In the genomic region with DNA sequence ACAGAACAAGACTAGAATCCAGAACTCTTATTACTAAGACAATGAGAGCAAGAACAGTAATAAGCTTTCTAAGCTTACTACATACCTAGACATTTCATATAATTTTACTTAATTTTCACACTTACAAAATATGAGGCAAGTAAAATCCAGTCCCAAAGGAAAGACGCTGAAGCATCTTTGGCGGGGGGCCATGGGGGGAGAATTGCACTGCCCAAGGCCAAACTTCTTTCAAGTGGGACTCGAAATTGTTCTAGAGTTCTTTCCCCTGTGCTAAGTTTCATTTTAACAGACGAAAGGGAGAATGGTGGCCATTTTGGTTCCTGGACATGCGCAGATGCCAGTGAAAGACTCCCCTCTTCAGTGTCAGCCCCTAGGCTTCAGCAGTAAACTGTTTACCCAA, we compare ENCODE assay signal across 1 cellular context.
TF ChIP-seq lines count a peak whose summit lies in the region.

No MANE protein-coding gene starts in this region.

TF ChIP-seq in GM23338, 12 proteins besides CTCF, POLR2A, EP300 and RAD21 (continued from another document):
- TF ChIP-seq ZNF462 (CRISPR knock-in tag; IDR thresholded peaks at IDR 0.05) (no peak), ZNF114 (CRISPR knock-in tag; IDR thresholded peaks at IDR 0.05) (no peak)
TF ChIP-seq in GM23338: peak in this region for 0.
